In the genomic region with DNA sequence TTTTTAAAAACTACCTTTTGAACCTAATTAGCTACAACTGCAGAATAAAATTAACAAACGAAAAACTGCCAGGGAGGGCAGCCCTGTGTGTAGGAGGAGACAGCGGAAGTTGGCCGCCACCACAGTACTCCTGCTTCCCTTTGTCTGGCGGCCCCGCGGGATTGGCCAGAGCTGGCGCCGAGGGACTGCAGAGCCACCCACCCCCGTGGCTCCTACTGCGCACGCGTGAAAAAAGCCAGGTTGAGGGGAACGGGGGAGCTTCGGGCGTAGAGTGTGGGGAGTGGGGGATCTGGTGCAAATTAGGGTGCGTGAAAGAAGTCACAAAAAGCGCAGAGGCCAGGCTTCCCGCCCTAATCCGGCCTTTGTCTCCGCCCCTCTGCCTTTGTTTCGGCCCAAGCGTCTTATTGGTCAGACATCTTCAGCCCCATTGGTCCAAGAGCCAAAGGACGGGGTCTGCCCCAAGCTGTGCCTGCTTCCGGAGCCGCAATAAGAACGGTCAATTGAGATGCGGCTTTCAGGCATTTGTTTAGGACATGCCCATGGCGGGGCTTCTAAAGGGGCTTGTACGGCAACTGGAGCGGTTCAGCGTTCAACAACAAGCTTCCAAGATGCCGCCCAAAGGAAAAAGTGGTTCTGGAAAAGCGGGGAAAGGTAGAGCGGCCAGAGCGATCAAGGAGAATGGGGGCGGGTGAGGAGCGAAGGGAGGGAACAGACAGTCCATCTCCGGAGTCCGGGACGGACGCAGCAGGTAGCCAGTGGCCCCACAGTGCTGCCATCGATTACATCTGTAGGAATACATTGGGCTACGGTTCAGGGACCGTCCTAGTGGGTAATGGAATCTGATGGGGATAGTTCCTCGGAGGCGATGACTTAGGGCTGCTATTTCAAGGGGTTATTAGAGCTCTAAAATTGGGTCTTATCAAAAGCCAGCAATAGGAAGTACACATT, we compare ENCODE assay signal across 8 cellular contexts. TPM values are rescaled to one million over a fixed set of nuclear protein-coding genes. Genes with fewer than 3 reads are reported as not detected.
DNase-seq lines count a peak whose midpoint lies in the region; ATAC-seq and TF ChIP-seq lines count a peak whose summit lies in the region.

A gene (plus strand): TSS at position 580 of the 948 bp plus-strand sequence. CDS start 29 bp downstream, at position 609.

- peak; percentile 90 for DNase-seq in GF-D8 (lab: John Stamatoyannopoulos, UW)
- DNase-seq in HFF-Myc (ENCODE audit: extremely low read depth, low read depth) = peak; percentile 93
- DNase-seq in MV-4-11 (lab: John Stamatoyannopoulos, UW) = peak; percentile 96
- DNase-seq in SJSA1 (ENCODE audit: low read depth in 1 of 2, low spot score in 2 of 2) = peak; percentile 93 to 94
- peak; percentile 85 for DNase-seq in activated naive CD4-positive, alpha-beta T cell treated with Interleukin-2 at 50 U/mL for 16 hours
- DNase-seq in non-pigmented ciliary epithelial cell (ENCODE audit: low read depth) = peak; percentile 82
- DNase-seq in suprapubic skin (ENCODE audit: low spot score in 2 of 2) = peak; percentile 91

- H3K27me3 ChIP-seq in SJSA1 (replicated peaks) (no peaks in the 10 kb centered on the region), gastroesophageal sphincter (no peaks in the 10 kb centered on the region), suprapubic skin (no peaks in the 10 kb centered on the region)

- no peaks in the 10 kb centered on the region for H3K9me3 ChIP-seq in SJSA1 (replicated peaks)
- no peaks in the 10 kb centered on the region for H3K9me3 ChIP-seq in gastroesophageal sphincter
- H3K9me3 ChIP-seq in suprapubic skin = no peaks in the 10 kb centered on the region

- H3K36me3 ChIP-seq in SJSA1 = peaks cover 2% of the 10 kb centered on the region; the same call in 1 of the 2 replicates
- H3K36me3 ChIP-seq in gastroesophageal sphincter = peaks cover 0 to 2% of the 10 kb centered on the region in 2 donors
- H3K36me3 ChIP-seq in suprapubic skin = no peaks in the 10 kb centered on the region

- peaks cover 4% of the 10 kb centered on the region; the same call in 1 of the 2 replicates for H3K4me1 ChIP-seq in SJSA1 (replicated peaks)
- peaks cover 0 to 26% (median 4%) of the 10 kb centered on the region in 3 donors for H3K4me1 ChIP-seq in gastroesophageal sphincter
- peaks cover 8% of the 10 kb centered on the region for H3K4me1 ChIP-seq in suprapubic skin

- WGBS in gastroesophageal sphincter (ENCODE audit: low coverage in 1 of 2), 2 donors = 0 to 39% methylated on average over 5 to 12 of the region's 46 CpGs
- WGBS in suprapubic skin = 24% methylated on average over 46 of the region's 46 CpGs

- no peak for TF ChIP-seq POLR2A in gastroesophageal sphincter (IDR thresholded peaks at IDR 0.05)
- TF ChIP-seq POLR2A in suprapubic skin (IDR thresholded peaks at IDR 0.05) = no peak

- TF ChIP-seq CTCF in HFF-Myc (IDR thresholded peaks at IDR 0.05; ENCODE audit: low read depth, low read length, missing control alignments) (no peak), gastroesophageal sphincter (IDR thresholded peaks at IDR 0.05) (no peak), suprapubic skin (IDR thresholded peaks at IDR 0.05) (no peak)

- TF ChIP-seq EP300 in gastroesophageal sphincter (IDR thresholded peaks at IDR 0.05) = no peak
- no peak for TF ChIP-seq EP300 in suprapubic skin (IDR thresholded peaks at IDR 0.05)

- H3K27ac ChIP-seq in SJSA1 (peak within 1 kb of the TSS; percentile 65), gastroesophageal sphincter (peak within 1 kb of the TSS; percentile 77 to 94 (median 80)), suprapubic skin (peak within 1 kb of the TSS; percentile 85)

- H3K4me3 ChIP-seq in HFF-Myc (replicated peaks; ENCODE audit: low read depth, low read length) = peak within 1 kb of the TSS; percentile 77
- peak within 1 kb of the TSS; percentile 56 for H3K4me3 ChIP-seq in SJSA1
- H3K4me3 ChIP-seq in gastroesophageal sphincter = peak within 1 kb of the TSS; percentile 65 to 78
- H3K4me3 ChIP-seq in suprapubic skin = peak within 1 kb of the TSS; percentile 65

- ATAC-seq in gastroesophageal sphincter = peak; percentile 97

RNA-seq across cellular contexts. Expression of the gene that starts here (rescaled TPM):
- 5.3 and 7.2 TPM in 2 replicates for total RNA-seq in SJSA1 (2014; rRNA removed; shearing (Covaris generic))
- total RNA-seq in gastroesophageal sphincter (10 to 100 TPM in 1 of 4 donors, 1 to 10 TPM in 3; 5.7 to 10.6 (median 8.8) TPM), suprapubic skin (10 to 100 TPM in 2 of 4 donors, 1 to 10 TPM in 2; 4.3 to 16.5 (median 11.8) TPM)

Comparison
In these comparisons a context has a peak if more than half of its experiments do, and no peak if none do; other contexts are left out.
1. Peak in every context shown above with its lines: DNase-seq, ATAC-seq, H3K4me3 ChIP-seq and H3K27ac ChIP-seq.